25 cellular contexts compared by ENCODE assay signal in genomic region chr13:66224644-66225043, GRCh38.
DNase-seq lines count a peak whose midpoint lies in the region; ATAC-seq, FAIRE-seq and TF ChIP-seq lines count a peak whose summit lies in the region.
"Had no signal": no experiment of that assay in that cellular context is flagged by ENCODE, and none has a peak within 500 bp of the region (broad histone marks: within the 10 kb centered on the region; RNA-seq: fewer than 3 reads in every experiment).

No MANE protein-coding gene starts in this region.

- H3K4me1 ChIP-seq in HUES6 (ENCODE audit: control insufficient read depth, insufficient read depth, low read length), result peaks cover 37% of the 10 kb centered on the region
- peaks cover 0 to 7% (median 1%) of the 10 kb centered on the region in 4 experiments; a peak in 3 of 7 replicates for H3K4me1 ChIP-seq in H1 (replicated peaks in 1 of 4; ENCODE audit: control insufficient read depth in 3 of 4, insufficient read depth in 4 of 4, low read length in 3 of 4)
- no peaks in the 10 kb centered on the region for H3K4me1 ChIP-seq in mesodermal cell (ENCODE audit: control insufficient read depth, insufficient read depth, low read length, poor library complexity, severe bottlenecking)
- H3K4me1 ChIP-seq in testis, result no peaks in the 10 kb centered on the region
- H3K4me1 ChIP-seq: body of pancreas, vagina had no signal

- 0 out of 4 replicates have a peak, but pooled peaks have one; percentile 13 to 20 for TF ChIP-seq RAD21 in H1 (IDR thresholded peaks at IDR 0.05 in 1 of 2, conservative IDR thresholded peaks at IDR 0.05 in 1 of 2; ENCODE audit: low read depth in 2 of 2, low read length in 2 of 2)

- CTCF ChIA-PET in H1 (lab: Charles Lee; ENCODE audit: partially characterized antibody), result interaction anchor here (0.6 to 0.7 kb wide), 3 partner anchors 10 to 30 kb away, joined by 3 read pairs; no protein-coding TSS in a partner anchor

- POLR2A ChIA-PET in H1 (lab: Charles Lee; ENCODE audit: partially characterized antibody), result no interaction called here

- no peak overlapping the region for H2BK120ac ChIP-seq in H1 (replicated peaks; ENCODE audit: low read depth, low read length)

- H2BK20ac ChIP-seq in H1 (ENCODE audit: low read length), result no peak overlapping the region

- FAIRE-seq in H1 (lab: Jason Lieb, UNC), result peak; percentile 97
- FAIRE-seq: D721Med, GM12891 had no signal

- H3K9ac ChIP-seq in HUES6 (ENCODE audit: low read length) (no peak overlapping the region), H1 (replicated peaks in 1 of 4; ENCODE audit: extremely low read depth in 1 of 4, low read depth in 3 of 4, low read length in 3 of 4) (no peak overlapping the region)

- intact Hi-C loops in testis (cut with DNase I; ENCODE audit: low total_unique reads), result no loop called here

- H3K4ac ChIP-seq in H1 (replicated peaks; ENCODE audit: insufficient read length, low read depth, low read length), result no peak overlapping the region

- H4K91ac ChIP-seq in H1 (replicated peaks; ENCODE audit: insufficient read length, low read length), result no peak overlapping the region

- ATAC-seq in GM18517 (IDR thresholded peaks at IDR 0.05; ENCODE audit: unreplicated experiment), result no peak
- ATAC-seq: body of pancreas, left cardiac atrium had no signal

- no peak overlapping the region for H2AK5ac ChIP-seq in H1 (ENCODE audit: low read depth, low read length)

- H3K36me3 ChIP-seq in HUES6 (ENCODE audit: control insufficient read depth, insufficient read depth, low read length) (no peaks in the 10 kb centered on the region), H1 (ENCODE audit: control insufficient read depth in 2 of 4, insufficient read depth in 4 of 4, low read length in 3 of 4) (no peaks in the 10 kb centered on the region), mesodermal cell (ENCODE audit: control insufficient read depth, insufficient read depth, low read length) (no peaks in the 10 kb centered on the region), testis (ENCODE audit: low read depth, missing control alignments) (no peaks in the 10 kb centered on the region)
- H3K36me3 ChIP-seq: vagina had no signal

- H2AFZ ChIP-seq in H1 (ENCODE audit: low read length), result no peak overlapping the region
- H2AFZ ChIP-seq: PC-9 had no signal

- H2BK12ac ChIP-seq in H1 (ENCODE audit: low read depth, low read length), result no peak overlapping the region

- H3K27ac ChIP-seq in HUES6 (ENCODE audit: low read depth, low read length) (no peak overlapping the region; the same call in 1 of the 2 replicates), H1 (ENCODE audit: low read depth, low read length) (no peak overlapping the region), mesodermal cell (ENCODE audit: low read depth, low read length, severe bottlenecking) (peak overlapping the region; percentile 57), testis (no peak overlapping the region)
- H3K27ac ChIP-seq: body of pancreas, dorsolateral prefrontal cortex, epithelial cell of prostate, PC-9, vagina had no signal

- H3K79me1 ChIP-seq in H1 (ENCODE audit: low read depth, low read length), result no peaks in the 10 kb centered on the region

- H3K4me3 ChIP-seq in HUES6 (ENCODE audit: low read depth, low read length) (peak overlapping the region; percentile 26; the same call in 1 of the 2 replicates), H1 (ENCODE audit: extremely low read depth in 1 of 4, insufficient read depth in 2 of 4, low read depth in 3 of 4, low read length in 4 of 4) (no peak overlapping the region), mesodermal cell (ENCODE audit: extremely low read depth, insufficient read depth, low read length, poor library complexity, severe bottlenecking) (no peak overlapping the region), testis (no peak overlapping the region)
- H3K4me3 ChIP-seq: body of pancreas, dorsolateral prefrontal cortex, PC-9, vagina had no signal

- H3K14ac ChIP-seq in H1 (ENCODE audit: insufficient read length), result no peak overlapping the region

- no peak overlapping the region for H2BK15ac ChIP-seq in H1 (ENCODE audit: low read length)

- H2BK5ac ChIP-seq in H1 (ENCODE audit: low read depth, low read length), result no peak overlapping the region

- no peak overlapping the region for H4K8ac ChIP-seq in H1 (ENCODE audit: extremely low read depth, insufficient read depth, low read length)

- peaks cover 0 to 3% of the 10 kb centered on the region in 2 experiments for H4K20me1 ChIP-seq in H1 (replicated peaks in 1 of 2; ENCODE audit: control insufficient read depth in 1 of 2, insufficient read depth in 2 of 2, low read length in 2 of 2)

- peaks cover 56% of the 10 kb centered on the region for H3K27me3 ChIP-seq in HUES6 (ENCODE audit: control insufficient read depth, insufficient read depth, low read length)
- peaks cover 16 to 60% (median 45%) of the 10 kb centered on the region in 4 experiments for H3K27me3 ChIP-seq in H1 (replicated peaks in 1 of 4; ENCODE audit: control insufficient read depth in 3 of 4, extremely low read depth in 1 of 4, insufficient read depth in 3 of 4, low read length in 3 of 4)
- no peaks in the 10 kb centered on the region for H3K27me3 ChIP-seq in testis
- H3K27me3 ChIP-seq: body of pancreas, dorsolateral prefrontal cortex, vagina had no signal

- no peaks in the 10 kb centered on the region for H3K9me3 ChIP-seq in HUES6 (ENCODE audit: control insufficient read depth, insufficient read depth, low read depth, low read length)
- H3K9me3 ChIP-seq in H1 (ENCODE audit: insufficient read depth in 2 of 2, low read depth in 1 of 2, low read length in 1 of 2), result no peaks in the 10 kb centered on the region
- no peaks in the 10 kb centered on the region for H3K9me3 ChIP-seq in mesodermal cell (ENCODE audit: control insufficient read depth, low read length)
- H3K9me3 ChIP-seq in testis, result no peaks in the 10 kb centered on the region
- H3K9me3 ChIP-seq: body of pancreas, vagina had no signal

- DNase-seq in AML-193 (lab: John Stamatoyannopoulos, UW), result peak; percentile 11 to 16
- DNase-seq in H1 (ENCODE audit: low read depth in 1 of 2, low spot score in 2 of 2), result peak in 1 of 2 experiments; percentile 43
- no peak for DNase-seq in testis
- no peak for DNase-seq in medulla oblongata (ENCODE audit: extremely low spot score)
- no peak for DNase-seq in middle frontal gyrus (ENCODE audit: extremely low spot score, low spot score)
- DNase-seq: activated CD4-positive, alpha-beta T cell treated with anti-CD3 and anti-CD28 coated beads, Interleukin-2, amount 10 ng/mL, durations not matched to agents 7 days and 5 days; activated T-cell treated with anti-CD3 and anti-CD28 coated beads, Interleukin-2, amount 50 U/mL, for 48 hours; body of pancreas; CD4-positive, CD25-positive, alpha-beta regulatory T cell; cerebellar nuclear complex; dorsolateral prefrontal cortex; left cardiac atrium; mammary epithelial cell; NCI-H1105 treated with DMSO at 0.1 percent for 48 hours; NCI-H2029; NCI-H345; PC-9; Right ventricle myocardium superior had no signal

- peak overlapping the region; percentile 24 to 44; a peak in 2 of 4 replicates for H3K4me2 ChIP-seq in H1 (ENCODE audit: insufficient read depth in 1 of 2, low read depth in 2 of 2, low read length in 2 of 2)
- H3K4me2 ChIP-seq: PC-9 had no signal

- no peak overlapping the region for H3K23ac ChIP-seq in H1 (ENCODE audit: insufficient read length)

- no peak overlapping the region for H3K56ac ChIP-seq in H1 (replicated peaks; ENCODE audit: insufficient read length, low read depth, low read length)

- no peaks in the 10 kb centered on the region for H3K23me2 ChIP-seq in H1 (ENCODE audit: low read depth, low read length)

- 7% methylated on average over 2 of the region's 2 CpGs; no CpG with 5 or more reads in 1 of the 2 experiments for WGBS in H1 (ENCODE audit: extremely low coverage in 1 of 2, insufficient coverage in 1 of 2, insufficient read length in 1 of 2, insufficient replicate concordance in 2 of 2, low coverage in 1 of 2, low lambda C conversion rate in 2 of 2, missing lambda C conversion rate in 1 of 2), 2 experiments
- 17% methylated on average over 1 of the region's 2 CpGs; no CpG with 5 or more reads in 1 of the 2 experiments for WGBS in mesodermal cell (ENCODE audit: insufficient coverage in 2 of 2), 2 experiments
- WGBS in testis, 2 donors, result 81 to 84% methylated on average over 2 of the region's 2 CpGs

- peak in 1 of 2 experiments; percentile 86; a peak in 1 of 3 replicates for TF ChIP-seq EP300 in H1 (IDR thresholded peaks at IDR 0.05; ENCODE audit: borderline replicate concordance in 1 of 2, low read depth in 2 of 2, low read length in 2 of 2)

- H4K5ac ChIP-seq in H1 (ENCODE audit: insufficient read length, low read depth, low read length), result no peak overlapping the region

- no peaks in the 10 kb centered on the region for H3K79me2 ChIP-seq in H1 (ENCODE audit: control insufficient read depth in 1 of 2, insufficient read depth in 2 of 2, low read length in 2 of 2)

- no peak for TF ChIP-seq CTCF in H1 (IDR thresholded peaks at IDR 0.05; ENCODE audit: control extremely low read depth in 1 of 3, insufficient read depth in 1 of 3, low read depth in 1 of 3, low read length in 3 of 3)
- no peak for TF ChIP-seq CTCF in testis (IDR thresholded peaks at IDR 0.05)

- H3K18ac ChIP-seq in H1 (ENCODE audit: extremely low read depth, low read length), result no peak overlapping the region

- TF ChIP-seq POLR2A in H1 (IDR thresholded peaks at IDR 0.05; ENCODE audit: control extremely low read depth in 1 of 2, low read depth in 2 of 2, low read length in 2 of 2), result no peak
- TF ChIP-seq POLR2A in testis (IDR thresholded peaks at IDR 0.05), result no peak

TF ChIP-seq in H1, 55 proteins besides CTCF, POLR2A, EP300 and RAD21 (continues in another document):
- TF ChIP-seq CTBP2 (IDR thresholded peaks at IDR 0.05; ENCODE audit: borderline replicate concordance, insufficient read depth, insufficient read length, low read length), result no peak
- no peak for TF ChIP-seq SIRT6 (IDR thresholded peaks at IDR 0.05; ENCODE audit: low read length)
- TF ChIP-seq EGR1 (IDR thresholded peaks at IDR 0.05; ENCODE audit: borderline replicate concordance, low read depth, low read length), result peak; percentile 84
- TF ChIP-seq TBP (IDR thresholded peaks at IDR 0.05; ENCODE audit: low read depth, low read length), result no peak
- TF ChIP-seq SIN3A (conservative IDR thresholded peaks at IDR 0.05 in 1 of 2, IDR thresholded peaks at IDR 0.05 in 1 of 2; ENCODE audit: low read depth in 1 of 2, low read length in 2 of 2), result 0 out of 4 replicates have a peak, but pooled peaks of 1 of the 2 experiments have one; percentile 27
- 0 out of 2 replicates have a peak, but pooled peaks have one; percentile 17 for TF ChIP-seq RXRA (IDR thresholded peaks at IDR 0.05; ENCODE audit: insufficient read depth, low read depth, low read length)
- TF ChIP-seq SP2 (IDR thresholded peaks at IDR 0.05; ENCODE audit: low read length), result no peak
- TF ChIP-seq, protein P1, sequence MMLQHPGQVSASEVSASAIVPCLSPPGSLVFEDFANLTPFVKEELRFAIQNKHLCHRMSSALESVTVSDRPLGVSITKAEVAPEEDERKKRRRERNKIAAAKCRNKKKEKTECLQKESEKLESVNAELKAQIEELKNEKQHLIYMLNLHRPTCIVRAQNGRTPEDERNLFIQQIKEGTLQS (IDR thresholded peaks at IDR 0.05; ENCODE audit: insufficient read depth, low read depth, low read length), result no peak
- TF ChIP-seq SP1 (IDR thresholded peaks at IDR 0.05; ENCODE audit: low read depth, low read length), result peak; percentile 81
- TF ChIP-seq BCL11A (IDR thresholded peaks at IDR 0.05; ENCODE audit: low read depth in 2 of 2, low read length in 2 of 2), result peak; percentile 15 to 82

Comparison
In these comparisons a context has a peak if more than half of its experiments do, and no peak if none do; other contexts are left out.
1. DNase-seq: peak in AML-193 (2 of 2); none in testis (single experiment), medulla oblongata (single experiment) and middle frontal gyrus (single experiment).